Comparison of ENCODE assay signal across 8 cellular contexts in the genomic region with DNA sequence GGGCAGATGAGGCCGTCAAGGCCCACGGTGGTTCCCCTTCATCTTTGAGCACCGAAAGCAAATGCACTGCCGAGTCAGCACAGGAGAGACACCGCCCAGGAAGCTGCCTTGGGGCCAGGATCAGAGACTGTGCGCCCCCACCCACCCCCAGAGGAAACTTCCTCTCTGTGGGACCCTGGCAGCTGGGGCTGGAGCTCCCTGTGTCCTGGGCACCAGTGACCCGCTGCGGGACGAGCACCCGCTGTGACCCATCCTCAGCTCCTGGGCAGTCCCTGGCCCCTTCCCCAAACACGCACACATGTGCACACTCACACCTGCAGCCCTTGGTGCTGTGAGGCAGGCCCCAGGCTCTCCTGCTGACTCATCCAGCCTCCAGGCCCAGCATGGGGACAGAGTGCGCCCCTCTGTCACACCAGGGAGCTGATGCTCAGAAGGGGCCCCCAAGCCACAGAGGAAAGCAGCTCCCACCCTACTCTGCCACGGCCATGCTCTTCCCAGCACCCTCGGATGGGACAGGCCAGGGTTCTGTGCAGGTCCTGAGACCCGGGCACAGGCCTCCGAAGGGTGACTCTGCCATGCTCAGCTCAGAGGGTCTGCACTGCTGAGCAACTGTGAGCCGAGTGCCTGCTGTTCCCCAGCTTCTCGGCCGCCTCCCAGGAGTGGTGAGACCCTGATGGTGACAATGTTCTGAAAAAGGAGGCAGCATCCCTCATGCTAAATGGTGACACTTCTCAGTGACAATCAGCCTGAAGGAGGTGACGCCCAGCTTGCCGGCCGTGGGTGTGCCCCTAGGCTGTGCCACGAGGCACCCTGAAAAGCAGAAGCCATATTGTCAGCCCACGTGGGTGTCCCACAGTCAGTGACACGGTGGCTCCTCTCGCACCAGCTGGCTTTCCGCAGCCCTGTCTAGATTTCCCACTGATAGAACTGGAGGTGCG. TPM values are rescaled to one million over a fixed set of nuclear protein-coding genes. Genes with fewer than 3 reads are reported as not detected.
A peak's percentile ranks its signal among the peaks of the same experiment; 100 is the strongest.
DNase-seq lines count a peak whose midpoint lies in the region; ATAC-seq and TF ChIP-seq lines count a peak whose summit lies in the region.

No MANE protein-coding gene starts in this region.

- H3K9ac ChIP-seq in SK-N-MC (ENCODE audit: insufficient read length) = peak overlapping the region; percentile 37

- H3K36me3 Mint-ChIP-seq in activated naive CD8-positive, alpha-beta T cell treated with anti-CD3 and anti-CD28 coated beads, Interleukin-2, amount 10 ng/mL, durations not matched to agents 7 days and 5 days = no peaks in the 10 kb centered on the region

- DNase-seq in SK-N-MC (ENCODE audit: low read depth, low spot score) = no peak
- DNase-seq in activated naive CD8-positive, alpha-beta T cell treated with anti-CD3 and anti-CD28 coated beads, Interleukin-2, amount 10 ng/mL, durations not matched to agents 7 days and 5 days = peak; percentile 70
- no peak for DNase-seq in NCI-H128 (lab: John Stamatoyannopoulos, UW; ENCODE audit: unreplicated experiment)

- peak overlapping the region; percentile 79; the same call in 1 of the 2 replicates for H3K27ac ChIP-seq in SK-N-MC
- peak overlapping the region; percentile 21 for H3K27ac ChIP-seq in neutrophil

- H3K27me3 ChIP-seq in neutrophil = peaks cover 14% of the 10 kb centered on the region

- peak; percentile 70 for ATAC-seq in activated naive CD8-positive, alpha-beta T cell treated with anti-CD3 and anti-CD28 coated beads, Interleukin-2, amount 10 ng/mL, durations not matched to agents 7 days and 5 days (ENCODE audit: low read depth)
- ATAC-seq in HG03354 (IDR thresholded peaks at IDR 0.05; ENCODE audit: poor library complexity, severe bottlenecking, unreplicated experiment) = no peak
- no peak for ATAC-seq in GM19324 (IDR thresholded peaks at IDR 0.05; ENCODE audit: low FRiP score, unreplicated experiment)
- ATAC-seq in HG03378 (IDR thresholded peaks at IDR 0.05; ENCODE audit: unreplicated experiment) = no peak

- H3K9me3 ChIP-seq in SK-N-MC (ENCODE audit: low read depth, low read length) (no peaks in the 10 kb centered on the region), neutrophil (no peaks in the 10 kb centered on the region)

- H3K27ac Mint-ChIP-seq in activated naive CD8-positive, alpha-beta T cell treated with anti-CD3 and anti-CD28 coated beads, Interleukin-2, amount 10 ng/mL, durations not matched to agents 7 days and 5 days = peak overlapping the region; percentile 76

- H3K36me3 ChIP-seq in SK-N-MC (ENCODE audit: insufficient read depth, low read length) = no peaks in the 10 kb centered on the region
- H3K36me3 ChIP-seq in neutrophil = no peaks in the 10 kb centered on the region

- H3K4me1 ChIP-seq in neutrophil (ENCODE audit: control insufficient read depth in 1 of 2, insufficient read depth in 1 of 2, low read depth in 1 of 2, low read length in 1 of 2) = peaks cover 43 to 46% of the 10 kb centered on the region in 2 experiments

- peak; percentile 34 for TF ChIP-seq POLR2A in GM19099 (IDR thresholded peaks at IDR 0.05; ENCODE audit: extremely low read depth, insufficient read length, low read depth)

- no peak for TF ChIP-seq CTCF in neutrophil (IDR thresholded peaks at IDR 0.05)

- H3K4me1 Mint-ChIP-seq in activated naive CD8-positive, alpha-beta T cell treated with anti-CD3 and anti-CD28 coated beads, Interleukin-2, amount 10 ng/mL, durations not matched to agents 7 days and 5 days = peaks cover 37% of the 10 kb centered on the region

- H3K27me3 Mint-ChIP-seq in activated naive CD8-positive, alpha-beta T cell treated with anti-CD3 and anti-CD28 coated beads, Interleukin-2, amount 10 ng/mL, durations not matched to agents 7 days and 5 days = no peaks in the 10 kb centered on the region

- H3K4me3 Mint-ChIP-seq in activated naive CD8-positive, alpha-beta T cell treated with anti-CD3 and anti-CD28 coated beads, Interleukin-2, amount 10 ng/mL, durations not matched to agents 7 days and 5 days = peak overlapping the region; percentile 75

- no peaks in the 10 kb centered on the region for H3K9me3 Mint-ChIP-seq in activated naive CD8-positive, alpha-beta T cell treated with anti-CD3 and anti-CD28 coated beads, Interleukin-2, amount 10 ng/mL, durations not matched to agents 7 days and 5 days

- H3K4me3 ChIP-seq in SK-N-MC (peak overlapping the region; percentile 64), neutrophil (ENCODE audit: low read depth in 1 of 2, low read length in 1 of 2) (peak overlapping the region in 1 of 2 experiments; percentile 2)

- POLR2A ChIA-PET in activated naive CD8-positive, alpha-beta T cell treated with anti-CD3 and anti-CD28 coated beads, Interleukin-2, amount 10 ng/mL, durations not matched to agents 7 days and 5 days (lab: Charles Lee) = interaction anchor here (1.2 to 2.6 kb wide), 13 partner anchors 13 to 77 kb away, joined by 3 to 31 read pairs (median 4); partner anchors contain the start of genes APRT, CDT1 and TRAPPC2L

RNA-seq across cellular contexts. Expression of gene PIEZO1, which starts 3.6 kb away (rescaled TPM):
- 100 to 1,000 TPM; 206 to 220 TPM for total RNA-seq in activated naive CD8-positive, alpha-beta T cell treated with anti-CD3 and anti-CD28 coated beads, Interleukin-2, amount 10 ng/mL, durations not matched to agents 7 days and 5 days

RNA-seq across cellular contexts. Expression of gene CDT1, which starts 22.2 kb away (rescaled TPM):
- total RNA-seq in activated naive CD8-positive, alpha-beta T cell treated with anti-CD3 and anti-CD28 coated beads, Interleukin-2, amount 10 ng/mL, durations not matched to agents 7 days and 5 days = 100 to 1,000 TPM; 135 to 140 TPM

RNA-seq across cellular contexts. Expression of gene APRT, which starts 30.3 kb away (rescaled TPM):
- 100 to 1,000 TPM; 124 to 139 TPM for total RNA-seq in activated naive CD8-positive, alpha-beta T cell treated with anti-CD3 and anti-CD28 coated beads, Interleukin-2, amount 10 ng/mL, durations not matched to agents 7 days and 5 days
